ENCODE assay signal across 29 cellular contexts in genomic region chr1:241776911-241777310, GRCh38.
"Had no signal": no experiment of that assay in that cellular context is flagged by ENCODE, and none has a peak within 500 bp of the region (broad histone marks: within the 10 kb centered on the region; RNA-seq: fewer than 3 reads in every experiment).

No MANE protein-coding gene starts in this region.

- H3K36me3 ChIP-seq: cardiac muscle cell had no signal

- DNase-seq: activated B cell treated with CpG ODN at 0.5 μM for 24 hours; activated CD4-positive, alpha-beta memory T cell treated with anti-CD3 and anti-CD28 coated beads for 36 hours; activated CD4-positive, alpha-beta T cell treated with anti-CD3 and anti-CD28 coated beads for 1 hour; activated CD8-positive, alpha-beta memory T cell treated with anti-CD3 and anti-CD28 coated beads for 24 hours; activated effector memory CD4-positive, alpha-beta T cell treated with anti-CD3 and anti-CD28 coated beads, Interleukin-2, amount 50 U/mL, for 16 hours; activated naive CD4-positive, alpha-beta T cell treated with anti-CD3 and anti-CD28 coated beads for 36 hours; activated T-cell treated with anti-CD3 and anti-CD28 coated beads, Interleukin-2, amount 50 U/mL, for 4 hours; amygdala; KG1; NCI-H1092; NCI-H1417 treated with DMSO at 0.1 percent for 48 hours; NCI-H1694; NCI-H2029; NCI-H2107; NCI-H2171 treated with DMSO at 0.1 percent for 48 hours; NCI-H226; NCI-H526; PC-3; SHP77 treated with DMSO at 0.1 percent for 48 hours; T-cell; T-helper 2 cell; T1000 had no signal

- H3K27ac Mint-ChIP-seq: activated B cell treated with CpG ODN at 0.5 μM for 24 hours; activated CD4-positive, alpha-beta memory T cell treated with anti-CD3 and anti-CD28 coated beads for 36 hours; activated CD4-positive, alpha-beta T cell treated with anti-CD3 and anti-CD28 coated beads, Interleukin-2, amount 10 ng/mL, durations not matched to agents 24 days and 14 days; activated naive CD4-positive, alpha-beta T cell treated with anti-CD3 and anti-CD28 coated beads for 36 hours; activated naive CD8-positive, alpha-beta T cell; brain; T-cell had no signal

- H3K27ac ChIP-seq: cardiac muscle cell had no signal

- H3K36me3 Mint-ChIP-seq: activated CD4-positive, alpha-beta memory T cell treated with anti-CD3 and anti-CD28 coated beads for 36 hours; activated naive CD8-positive, alpha-beta T cell; brain had no signal

- H3K27me3 ChIP-seq: cardiac muscle cell had no signal

- H3K4me3 Mint-ChIP-seq: activated B cell treated with CpG ODN at 0.5 μM for 24 hours; activated CD4-positive, alpha-beta memory T cell treated with anti-CD3 and anti-CD28 coated beads for 36 hours; activated CD4-positive, alpha-beta T cell treated with anti-CD3 and anti-CD28 coated beads, Interleukin-2, amount 10 ng/mL, durations not matched to agents 24 days and 14 days; activated naive CD4-positive, alpha-beta T cell treated with anti-CD3 and anti-CD28 coated beads for 36 hours; activated naive CD8-positive, alpha-beta T cell; activated T-cell treated with anti-CD3 and anti-CD28 coated beads, Interleukin-2, amount 50 U/mL, for 4 hours; brain; T-cell had no signal

- ATAC-seq: activated T-cell treated with anti-CD3 and anti-CD28 coated beads, Interleukin-2, amount 50 U/mL, for 4 hours; PC-3; T-cell had no signal

- H3K4me3 ChIP-seq: cardiac muscle cell had no signal

- FAIRE-seq: astrocyte, RCC 7860, TTC549 had no signal

- H3K27me3 Mint-ChIP-seq: activated naive CD8-positive, alpha-beta T cell; brain had no signal

- H3K4me1 Mint-ChIP-seq: activated B cell treated with CpG ODN at 0.5 μM for 24 hours; activated CD4-positive, alpha-beta T cell treated with anti-CD3 and anti-CD28 coated beads, Interleukin-2, amount 10 ng/mL, durations not matched to agents 24 days and 14 days; brain; T-cell had no signal

- H3K9me3 Mint-ChIP-seq: activated B cell treated with CpG ODN at 0.5 μM for 24 hours; activated CD4-positive, alpha-beta memory T cell treated with anti-CD3 and anti-CD28 coated beads for 36 hours; activated CD4-positive, alpha-beta T cell treated with anti-CD3 and anti-CD28 coated beads, Interleukin-2, amount 10 ng/mL, durations not matched to agents 24 days and 14 days; activated naive CD4-positive, alpha-beta T cell treated with anti-CD3 and anti-CD28 coated beads for 36 hours; activated T-cell treated with anti-CD3 and anti-CD28 coated beads, Interleukin-2, amount 50 U/mL, for 4 hours; T-cell had no signal
